Comparison of ENCODE assay signal across 25 cellular contexts in genomic region chr12:33942172-33942571, GRCh38.
A peak's percentile ranks its signal among the peaks of the same experiment; 100 is the strongest.
DNase-seq lines count a peak whose midpoint lies in the region; ATAC-seq and TF ChIP-seq lines count a peak whose summit lies in the region.
"Had no signal": no experiment of that assay in that cellular context is flagged by ENCODE, and none has a peak within 500 bp of the region (broad histone marks: within the 10 kb centered on the region; RNA-seq: fewer than 3 reads in every experiment).

No MANE protein-coding gene starts in this region.

- no peak overlapping the region for H3K4me2 ChIP-seq in DND-41 (ENCODE audit: insufficient read depth, low read length)
- H3K4me2 ChIP-seq in PC-3 (ENCODE audit: low read length), result no peak overlapping the region

- TF ChIP-seq CTCF in DND-41 (IDR thresholded peaks at IDR 0.05; ENCODE audit: borderline replicate concordance, extremely low read depth, low read length, poor library complexity, severe bottlenecking) (peak; percentile 5), PC-3 (conservative IDR thresholded peaks at IDR 0.05; ENCODE audit: low read depth, low read length) (peak; percentile 44), epithelial cell of esophagus (IDR thresholded peaks at IDR 0.05; ENCODE audit: insufficient read depth, low read depth, low read length, missing control alignments) (peak; percentile 26), progenitor cell of endocrine pancreas (IDR thresholded peaks at IDR 0.05; ENCODE audit: unreplicated experiment) (peak; percentile 54)

- H2AFZ ChIP-seq in DND-41 (ENCODE audit: low read depth, low read length) (no peak overlapping the region), PC-3 (ENCODE audit: low read length) (no peak overlapping the region)
- H2AFZ ChIP-seq: GM23248 had no signal

- POLR2A ChIA-PET in PC-3 (lab: Charles Lee; ENCODE audit: unreplicated experiment), result no interaction called here

- no peaks in the 10 kb centered on the region for H3K9me2 ChIP-seq in PC-3 (replicated peaks; ENCODE audit: low read length)

- intact Hi-C loops in PC-3 (cut with micrococcal nuclease), result no loop called here

- BruUV-seq in PC-3 (replicated peaks; lab: Mats Ljungman, UMichigan), result no TSS peak

- H3K4me3 Mint-ChIP-seq in progenitor cell of endocrine pancreas (ENCODE audit: low read depth), result no peak overlapping the region
- H3K4me3 Mint-ChIP-seq: activated B cell treated with CpG ODN at 0.5 μM for 24 hours; activated T-cell treated with anti-CD3 and anti-CD28 coated beads, Interleukin-2, amount 50 U/mL, for 4 hours; CD4-positive, CD25-positive, alpha-beta regulatory T cell; IgD-negative memory B cell had no signal

- H3K9me3 Mint-ChIP-seq in progenitor cell of endocrine pancreas (ENCODE audit: low read depth), result no peaks in the 10 kb centered on the region
- H3K9me3 Mint-ChIP-seq: activated B cell treated with CpG ODN at 0.5 μM for 24 hours; activated T-cell treated with anti-CD3 and anti-CD28 coated beads, Interleukin-2, amount 50 U/mL, for 4 hours had no signal

- H4K20me1 ChIP-seq in DND-41 (ENCODE audit: insufficient read depth, low read length) (no peaks in the 10 kb centered on the region), PC-3 (ENCODE audit: low read length) (no peaks in the 10 kb centered on the region)

- no peak for ATAC-seq in DND-41 (ENCODE audit: insufficient read depth, low read depth)
- ATAC-seq in PC-3, result no peak
- no peak for ATAC-seq in HG03139 (IDR thresholded peaks at IDR 0.05; ENCODE audit: unreplicated experiment)
- ATAC-seq: activated T-cell treated with anti-CD3 and anti-CD28 coated beads, Interleukin-2, amount 50 U/mL, for 4 hours; body of pancreas; left cardiac atrium; psoas muscle had no signal

- no peaks in the 10 kb centered on the region for H3K27me3 ChIP-seq in DND-41 (ENCODE audit: insufficient read depth, low read length, poor library complexity)
- H3K27me3 ChIP-seq in PC-3 (ENCODE audit: low read length), result no peaks in the 10 kb centered on the region
- H3K27me3 ChIP-seq in effector memory CD4-positive, alpha-beta T cell (replicated peaks; ENCODE audit: control insufficient read depth, insufficient read depth, low read length, poor library complexity, severe bottlenecking), result no peaks in the 10 kb centered on the region
- H3K27me3 ChIP-seq: body of pancreas, suprapubic skin had no signal

- CTCF ChIA-PET in PC-3 (lab: Charles Lee), result no interaction called here

- no peaks in the 10 kb centered on the region for H3K79me2 ChIP-seq in DND-41 (ENCODE audit: insufficient read depth, low read length)
- no peaks in the 10 kb centered on the region for H3K79me2 ChIP-seq in PC-3 (ENCODE audit: low read length)

- no peaks in the 10 kb centered on the region for H3K27me3 Mint-ChIP-seq in progenitor cell of endocrine pancreas
- H3K27me3 Mint-ChIP-seq: activated B cell treated with CpG ODN at 0.5 μM for 24 hours; CD4-positive, CD25-positive, alpha-beta regulatory T cell; IgD-negative memory B cell had no signal

- no peak for DNase-seq in DND-41
- peak; percentile 8 for DNase-seq in PC-3
- DNase-seq in epithelial cell of esophagus (ENCODE audit: low read depth), result peak; percentile 9
- DNase-seq in progenitor cell of endocrine pancreas (ENCODE audit: low spot score, unreplicated experiment), result no peak
- no peak for DNase-seq in NOMO-1 treated with DMSO at 0.1 percent for 48 hours (lab: John Stamatoyannopoulos, UW; ENCODE audit: unreplicated experiment)
- DNase-seq in effector memory CD4-positive, alpha-beta T cell, result no peak
- DNase-seq: activated B cell treated with CpG ODN at 0.5 μM for 24 hours; activated CD4-positive, alpha-beta T cell treated with anti-CD3 and anti-CD28 coated beads, Interleukin-2, amount 50 U/mL, for 1 hour; activated gamma-delta T cell treated with Interleukin-2 at 50 U/mL for 16 hours; activated T-cell treated with anti-CD3 and anti-CD28 coated beads, Interleukin-2, amount 50 U/mL, for 4 hours; body of pancreas; CD4-positive, CD25-positive, alpha-beta regulatory T cell; DMS53; dorsolateral prefrontal cortex; GM23248; left cardiac atrium; NCI-H1092 treated with DMSO at 0.1 percent for 48 hours; NCI-H187; NCI-H526 treated with DMSO at 0.1 percent for 48 hours; psoas muscle; stimulated activated CD4-positive, alpha-beta T cell treated with anti-CD3 and anti-CD28 coated beads, Interleukin-15, amount 100 ng/mL, for 24 hours; stimulated activated naive CD4-positive, alpha-beta T cell had no signal

- no peak overlapping the region for H3K27ac Mint-ChIP-seq in progenitor cell of endocrine pancreas
- H3K27ac Mint-ChIP-seq: activated B cell treated with CpG ODN at 0.5 μM for 24 hours; CD4-positive, CD25-positive, alpha-beta regulatory T cell; IgD-negative memory B cell had no signal

- no peaks in the 10 kb centered on the region for H3K9me3 ChIP-seq in DND-41 (ENCODE audit: insufficient read depth, low read length, severe bottlenecking)
- no peaks in the 10 kb centered on the region for H3K9me3 ChIP-seq in PC-3 (ENCODE audit: low read length)
- H3K9me3 ChIP-seq in effector memory CD4-positive, alpha-beta T cell (ENCODE audit: control insufficient read depth, low read length), result no peaks in the 10 kb centered on the region
- H3K9me3 ChIP-seq: body of pancreas, psoas muscle, suprapubic skin had no signal

- H3K36me3 ChIP-seq in DND-41 (ENCODE audit: insufficient read depth, low read length) (no peaks in the 10 kb centered on the region), PC-3 (ENCODE audit: low read depth, low read length) (no peaks in the 10 kb centered on the region)
- no peaks in the 10 kb centered on the region for H3K36me3 ChIP-seq in effector memory CD4-positive, alpha-beta T cell (ENCODE audit: control insufficient read depth, insufficient read depth, low read length)
- H3K36me3 ChIP-seq: suprapubic skin had no signal

- H3K4me3 ChIP-seq in DND-41 (ENCODE audit: low read depth in 1 of 2, low read length in 2 of 2) (no peak overlapping the region), PC-3 (ENCODE audit: low read length) (no peak overlapping the region), epithelial cell of esophagus (ENCODE audit: low read length) (no peak overlapping the region)
- H3K4me3 ChIP-seq in effector memory CD4-positive, alpha-beta T cell (ENCODE audit: insufficient read depth, low read depth, low read length, poor library complexity, severe bottlenecking), result no peak overlapping the region
- H3K4me3 ChIP-seq: body of pancreas, dorsolateral prefrontal cortex, GM23248, psoas muscle, suprapubic skin had no signal

- H3K4me1 ChIP-seq in DND-41 (ENCODE audit: insufficient read depth, low read length) (no peaks in the 10 kb centered on the region), PC-3 (ENCODE audit: insufficient read depth, low read length) (peaks cover 16% of the 10 kb centered on the region)
- no peaks in the 10 kb centered on the region for H3K4me1 ChIP-seq in effector memory CD4-positive, alpha-beta T cell (ENCODE audit: control insufficient read depth, insufficient read depth, low read length, poor library complexity, severe bottlenecking)
- H3K4me1 ChIP-seq: body of pancreas, psoas muscle, suprapubic skin had no signal

- H3F3A ChIP-seq in PC-3 (ENCODE audit: low read length, unreplicated experiment), result no peaks in the 10 kb centered on the region

- no peaks in the 10 kb centered on the region for H3K36me3 Mint-ChIP-seq in progenitor cell of endocrine pancreas (ENCODE audit: insufficient read depth)
- H3K36me3 Mint-ChIP-seq: CD4-positive, CD25-positive, alpha-beta regulatory T cell; IgD-negative memory B cell had no signal

- H3K9ac ChIP-seq in DND-41 (ENCODE audit: low read depth, low read length), result no peak overlapping the region
- no peak overlapping the region for H3K9ac ChIP-seq in PC-3 (ENCODE audit: low read length)
- H3K9ac ChIP-seq: GM23248 had no signal

- H3K4me1 Mint-ChIP-seq in progenitor cell of endocrine pancreas (ENCODE audit: low read depth), result peaks cover 14% of the 10 kb centered on the region
- H3K4me1 Mint-ChIP-seq: activated B cell treated with CpG ODN at 0.5 μM for 24 hours; CD4-positive, CD25-positive, alpha-beta regulatory T cell; IgD-negative memory B cell had no signal

- H3K27ac ChIP-seq in DND-41 (ENCODE audit: low read length) (no peak overlapping the region), PC-3 (ENCODE audit: low read length) (no peak overlapping the region)
- no peak overlapping the region for H3K27ac ChIP-seq in effector memory CD4-positive, alpha-beta T cell (ENCODE audit: insufficient read depth, low read length, poor library complexity, severe bottlenecking)
- H3K27ac ChIP-seq: body of pancreas, dorsolateral prefrontal cortex, GM23248, psoas muscle, suprapubic skin had no signal

Comparison
In these comparisons a context has a peak if more than half of its experiments do, and no peak if none do; other contexts are left out.
1. DNase-seq: peak in PC-3 (single experiment) and epithelial cell of esophagus (single experiment); none in DND-41 (single experiment), progenitor cell of endocrine pancreas (single experiment), NOMO-1 treated with DMSO at 0.1 percent for 48 hours (single experiment) and effector memory CD4-positive, alpha-beta T cell (0 of 3).
2. Peak in every context shown above with its lines, with median percentiles within 50 percentile points of each other: CTCF ChIP-seq.